In the genomic region with DNA sequence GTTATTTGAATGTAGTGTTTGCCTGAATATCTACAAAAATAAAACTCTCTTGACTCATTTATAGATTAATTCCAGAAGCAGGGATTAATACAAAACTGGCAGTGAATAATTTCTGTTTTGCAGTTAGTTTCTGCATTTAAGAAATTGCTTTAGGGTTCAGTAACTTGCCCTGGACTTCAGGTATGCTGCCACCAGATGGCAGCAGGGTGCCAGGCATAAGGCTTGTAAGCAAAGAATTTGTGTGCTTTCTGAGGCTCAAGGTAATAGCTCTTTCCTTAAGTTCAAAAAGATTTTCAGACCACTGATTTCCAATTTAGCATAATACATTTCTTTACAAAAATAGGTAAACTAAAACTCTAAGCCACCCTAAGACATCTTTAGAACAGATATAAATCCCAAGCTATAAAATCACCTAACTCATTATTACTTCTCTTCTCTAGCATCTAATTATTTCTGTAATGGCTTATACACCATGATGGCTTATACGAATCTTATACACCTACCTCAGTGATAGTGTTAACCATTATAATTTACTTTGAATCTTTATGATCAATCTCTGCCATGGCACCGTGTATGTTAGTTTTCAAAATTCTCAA, we compare ENCODE assay signal across 8 cellular contexts.
DNase-seq lines count a peak whose midpoint lies in the region; ATAC-seq and TF ChIP-seq lines count a peak whose summit lies in the region.

No MANE protein-coding gene starts in this region.

- peak; percentile 81 for DNase-seq in GM12865 (ENCODE audit: low read depth)
- peak; percentile 40 for DNase-seq in NCI-H2081 treated with DMSO at 0.1 percent for 48 hours (lab: John Stamatoyannopoulos, UW)
- peak; percentile 3 for DNase-seq in effector CD4-positive, alpha-beta T cell
- DNase-seq in mesendoderm: peak; percentile 74
- peak; percentile 29 to 31 for DNase-seq in stimulated activated naive CD8-positive, alpha-beta T cell treated with anti-CD3 and anti-CD28 coated beads, Interleukin-15, amount 100 ng/mL, for 72 hours

- H3K4me3 Mint-ChIP-seq in stimulated activated naive CD8-positive, alpha-beta T cell treated with anti-CD3 and anti-CD28 coated beads, Interleukin-15, amount 100 ng/mL, for 72 hours: no peak overlapping the region

- no peak overlapping the region for H3K27ac ChIP-seq in VCaP
- no peak overlapping the region for H3K27ac ChIP-seq in mesendoderm (ENCODE audit: low read depth, low read length)

- H3K79me2 ChIP-seq in mesendoderm (ENCODE audit: control insufficient read depth, insufficient read depth, low read length): no peaks in the 10 kb centered on the region

- H3K4me3 ChIP-seq in GM12865 (ENCODE audit: low read depth, low read length) (no peak overlapping the region), mesendoderm (ENCODE audit: low read length) (no peak overlapping the region)

- no CpG with 5 or more reads among the region's 2 CpGs for WGBS in mesendoderm (ENCODE audit: extremely low coverage, insufficient coverage, low lambda C conversion rate)

- peaks cover 7% of the 10 kb centered on the region for H3K27me3 Mint-ChIP-seq in stimulated activated naive CD8-positive, alpha-beta T cell treated with anti-CD3 and anti-CD28 coated beads, Interleukin-15, amount 100 ng/mL, for 72 hours

- H3K9ac ChIP-seq in mesendoderm (ENCODE audit: low read length): no peak overlapping the region

- no peak overlapping the region for H3K56ac ChIP-seq in mesendoderm (ENCODE audit: low read length)

- H3K4ac ChIP-seq in mesendoderm (ENCODE audit: low read depth, low read length): no peak overlapping the region

- no peak overlapping the region for H2BK5ac ChIP-seq in mesendoderm (ENCODE audit: low read length)

- no peaks in the 10 kb centered on the region for H3K4me1 Mint-ChIP-seq in stimulated activated naive CD8-positive, alpha-beta T cell treated with anti-CD3 and anti-CD28 coated beads, Interleukin-15, amount 100 ng/mL, for 72 hours

- H3K9me3 Mint-ChIP-seq in stimulated activated naive CD8-positive, alpha-beta T cell treated with anti-CD3 and anti-CD28 coated beads, Interleukin-15, amount 100 ng/mL, for 72 hours: peaks cover 4 to 20% of the 10 kb centered on the region in 2 donors

- no peak overlapping the region for H4K8ac ChIP-seq in mesendoderm (ENCODE audit: low read depth, low read length)

- no peak overlapping the region for H2BK120ac ChIP-seq in mesendoderm (ENCODE audit: low read depth, low read length)

- no peak overlapping the region for H3K27ac Mint-ChIP-seq in stimulated activated naive CD8-positive, alpha-beta T cell treated with anti-CD3 and anti-CD28 coated beads, Interleukin-15, amount 100 ng/mL, for 72 hours

- no peaks in the 10 kb centered on the region for H3K27me3 ChIP-seq in mesendoderm (ENCODE audit: insufficient read depth, low read length, poor library complexity)

- H4K5ac ChIP-seq in mesendoderm (ENCODE audit: low read length): no peak overlapping the region

- TF ChIP-seq CTCF in GM12865 (IDR thresholded peaks at IDR 0.05; ENCODE audit: insufficient read depth, low read depth, low read length, missing control alignments) (peak; percentile 88), VCaP (conservative IDR thresholded peaks at IDR 0.05) (peak; percentile 97)

- no peaks in the 10 kb centered on the region for H3K36me3 ChIP-seq in mesendoderm (ENCODE audit: control insufficient read depth, insufficient read depth, low read length)

- no peak overlapping the region for H2BK15ac ChIP-seq in mesendoderm (replicated peaks; ENCODE audit: low read depth)

- H3K23ac ChIP-seq in mesendoderm (ENCODE audit: low read length): no peak overlapping the region

- H3K18ac ChIP-seq in mesendoderm (ENCODE audit: low read length): no peak overlapping the region

- peak; percentile 89 for ATAC-seq in HG02678 (IDR thresholded peaks at IDR 0.05; ENCODE audit: unreplicated experiment)
- ATAC-seq in stimulated activated naive CD8-positive, alpha-beta T cell treated with anti-CD3 and anti-CD28 coated beads, Interleukin-15, amount 100 ng/mL, for 72 hours: no peak
- ATAC-seq in GM21447 (IDR thresholded peaks at IDR 0.05; ENCODE audit: unreplicated experiment): no peak

- no peak overlapping the region for H3K4me2 ChIP-seq in mesendoderm (ENCODE audit: low read length)

- no peak overlapping the region for H2AK5ac ChIP-seq in mesendoderm (ENCODE audit: low read length)

- H3K4me1 ChIP-seq in mesendoderm (ENCODE audit: control insufficient read depth, low read depth, low read length): no peaks in the 10 kb centered on the region

- H3K79me1 ChIP-seq in mesendoderm (ENCODE audit: low read length): no peaks in the 10 kb centered on the region

Comparison
In these comparisons a context has a peak if more than half of its experiments do, and no peak if none do; other contexts are left out.
1. DNase-seq: peak in every context shown above with its lines; median percentile 81 in GM12865; 74 in mesendoderm; 40 in NCI-H2081 treated with DMSO at 0.1 percent for 48 hours; 30 in stimulated activated naive CD8-positive, alpha-beta T cell treated with anti-CD3 and anti-CD28 coated beads, Interleukin-15, amount 100 ng/mL, for 72 hours; 3 in effector CD4-positive, alpha-beta T cell.